26 cellular contexts compared by ENCODE assay signal in genomic region chr3:156902916-156903315, GRCh38.
DNase-seq lines count a peak whose midpoint lies in the region; ATAC-seq, FAIRE-seq and TF ChIP-seq lines count a peak whose summit lies in the region.
"Had no signal": no experiment of that assay in that cellular context is flagged by ENCODE, and none has a peak within 500 bp of the region (broad histone marks: within the 10 kb centered on the region; RNA-seq: fewer than 3 reads in every experiment).

No MANE protein-coding gene starts in this region.

- CTCF ChIA-PET in T-cell (lab: Charles Lee) = no interaction called here

- H3K9ac ChIP-seq in mesendoderm (ENCODE audit: low read length) = no peak overlapping the region

- H3K4me1 Mint-ChIP-seq in osteocyte (ENCODE audit: unreplicated experiment) (peaks cover 36% of the 10 kb centered on the region), T-cell (no peaks in the 10 kb centered on the region)
- H3K4me1 Mint-ChIP-seq: B cell had no signal

- no peaks in the 10 kb centered on the region for H3K27me3 Mint-ChIP-seq in osteocyte (ENCODE audit: unreplicated experiment)
- no peaks in the 10 kb centered on the region for H3K27me3 Mint-ChIP-seq in T-cell
- H3K27me3 Mint-ChIP-seq: B cell had no signal

- DNase-seq in RCC 7860 (ENCODE audit: low spot score) (no peak), osteocyte (ENCODE audit: extremely low spot score, unreplicated experiment) (no peak), dermis blood vessel endothelial cell (no peak), NCI-H187 treated with DMSO at 0.1 percent for 48 hours (lab: John Stamatoyannopoulos, UW) (no peak), T-cell (no peak), mesendoderm (no peak)
- DNase-seq: CD8-positive, alpha-beta T cell; DMS79 treated with DMSO at 0.1 percent for 48 hours; HCEC 1CT; Kasumi-1; NCI-H1092 treated with DMSO at 0.1 percent for 48 hours; NCI-H1436; NCI-H187; NCI-H2171 treated with DMSO at 0.1 percent for 48 hours; NCI-H524; NCI-H774; NK-92 treated with Interleukin-12 subunit alpha and Interleukin-12 subunit beta, amount 100 ng/mL, for 24 hours; SHP77 had no signal

- H3K4me3 ChIP-seq in mesendoderm (ENCODE audit: low read length) = no peak overlapping the region
- H3K4me3 ChIP-seq: A549, K562 had no signal

- FAIRE-seq in RCC 7860 (lab: Jason Lieb, UNC) (peak; percentile 44), colon (lab: Jason Lieb, UNC) (peak; percentile 58)
- FAIRE-seq: A549, H1, HTR-8/SVneo, K562 had no signal

- H3K27me3 ChIP-seq in mesendoderm (ENCODE audit: insufficient read depth, low read length, poor library complexity) = no peaks in the 10 kb centered on the region

- H4K5ac ChIP-seq in mesendoderm (ENCODE audit: low read length) = no peak overlapping the region

- H2BK5ac ChIP-seq in mesendoderm (ENCODE audit: low read length) = no peak overlapping the region

- H3K4ac ChIP-seq in mesendoderm (ENCODE audit: low read depth, low read length) = no peak overlapping the region

- H2AK5ac ChIP-seq in mesendoderm (ENCODE audit: low read length) = no peak overlapping the region

- no peaks in the 10 kb centered on the region for H3K9me3 Mint-ChIP-seq in osteocyte (ENCODE audit: unreplicated experiment)
- H3K9me3 Mint-ChIP-seq in T-cell = no peaks in the 10 kb centered on the region
- H3K9me3 Mint-ChIP-seq: CD8-positive, alpha-beta T cell had no signal

- H3K79me1 ChIP-seq in mesendoderm (ENCODE audit: low read length) = no peaks in the 10 kb centered on the region

- H3K4me1 ChIP-seq in mesendoderm (ENCODE audit: control insufficient read depth, low read depth, low read length) = no peaks in the 10 kb centered on the region
- H3K4me1 ChIP-seq: A549 had no signal

- H2BK120ac ChIP-seq in mesendoderm (ENCODE audit: low read depth, low read length) = no peak overlapping the region

- H3K18ac ChIP-seq in mesendoderm (ENCODE audit: low read length) = no peak overlapping the region

- H3K36me3 ChIP-seq in mesendoderm (ENCODE audit: control insufficient read depth, insufficient read depth, low read length) = no peaks in the 10 kb centered on the region

- H4K8ac ChIP-seq in mesendoderm (ENCODE audit: low read depth, low read length) = no peak overlapping the region

- TF ChIP-seq CTCF in osteocyte (IDR thresholded peaks at IDR 0.05) = no peak

- no peak overlapping the region for H3K27ac ChIP-seq in mesendoderm (ENCODE audit: low read depth, low read length)
- H3K27ac ChIP-seq: A549, C4-2B, RWPE1 had no signal

- H3K36me3 Mint-ChIP-seq in osteocyte (ENCODE audit: unreplicated experiment) (no peaks in the 10 kb centered on the region), T-cell (no peaks in the 10 kb centered on the region)
- H3K36me3 Mint-ChIP-seq: CD8-positive, alpha-beta T cell had no signal

- H3K79me2 ChIP-seq in mesendoderm (ENCODE audit: control insufficient read depth, insufficient read depth, low read length) = no peaks in the 10 kb centered on the region

- ATAC-seq in T-cell (replicated peaks in 1 of 4) = no peak
- ATAC-seq: A549; CD8-positive, alpha-beta T cell; K562 had no signal

- H3K4me3 Mint-ChIP-seq in osteocyte (ENCODE audit: unreplicated experiment) = no peak overlapping the region
- no peak overlapping the region for H3K4me3 Mint-ChIP-seq in T-cell
- H3K4me3 Mint-ChIP-seq: B cell; CD8-positive, alpha-beta T cell had no signal

- H3K23ac ChIP-seq in mesendoderm (ENCODE audit: low read length) = no peak overlapping the region

- peak overlapping the region; percentile 34 for H3K27ac Mint-ChIP-seq in osteocyte (ENCODE audit: unreplicated experiment)
- no peak overlapping the region for H3K27ac Mint-ChIP-seq in T-cell
- H3K27ac Mint-ChIP-seq: B cell; CD8-positive, alpha-beta T cell had no signal

- POLR2A ChIA-PET in T-cell (lab: Charles Lee) = interaction anchor here in 1 of 2 donors (0.6 kb wide), 1 partner anchor 311 kb away, joined by 3 read pairs; no protein-coding TSS in a partner anchor

- H2BK15ac ChIP-seq in mesendoderm (replicated peaks; ENCODE audit: low read depth) = no peak overlapping the region

- H3K4me2 ChIP-seq in mesendoderm (ENCODE audit: low read length) = no peak overlapping the region
- H3K4me2 ChIP-seq: A549 had no signal

- H3K56ac ChIP-seq in mesendoderm (ENCODE audit: low read length) = no peak overlapping the region
